12 cellular contexts compared by ENCODE assay signal in genomic region chr12:65493893-65494205, GRCh38.
"Had no signal": no experiment of that assay in that cellular context is flagged by ENCODE, and none has a peak within 500 bp of the region (broad histone marks: within the 10 kb centered on the region; RNA-seq: fewer than 3 reads in every experiment).

No MANE protein-coding gene starts in this region.

- DNase-seq: activated CD4-positive, alpha-beta memory T cell treated with anti-CD3 and anti-CD28 coated beads for 36 hours; activated CD4-positive, alpha-beta T cell treated with anti-CD3 and anti-CD28 coated beads for 36 hours; activated effector memory CD4-positive, alpha-beta T cell treated with Interleukin-2 at 50 U/mL for 16 hours; activated naive CD4-positive, alpha-beta T cell treated with anti-CD3 and anti-CD28 coated beads, Interleukin-2, amount 50 U/mL, for 16 hours; activated T-cell treated with anti-CD3 and anti-CD28 coated beads, Interleukin-2, amount 50 U/mL, for 4 hours; hippocampal formation; mesendoderm; posterior cingulate gyrus; stimulated activated CD4-positive, alpha-beta T cell treated with anti-CD3 and anti-CD28 coated beads, Interleukin-2, amount 100 ng/mL, for 48 hours; T-helper 17 cell had no signal

- ATAC-seq: activated CD4-positive, alpha-beta T cell treated with anti-CD3 and anti-CD28 coated beads for 36 hours; activated T-cell treated with anti-CD3 and anti-CD28 coated beads, Interleukin-2, amount 50 U/mL, for 4 hours; esophagus mucosa; stimulated activated memory B cell treated with anti-CD40 and anti-IgM and Interleukin-4, amounts not matched to agents 10 μg/mL and 1 μg/mL and 100 μg/mL, for 72 hours; T-helper 17 cell had no signal
